11 cellular contexts compared by ENCODE assay signal in the genomic region with DNA sequence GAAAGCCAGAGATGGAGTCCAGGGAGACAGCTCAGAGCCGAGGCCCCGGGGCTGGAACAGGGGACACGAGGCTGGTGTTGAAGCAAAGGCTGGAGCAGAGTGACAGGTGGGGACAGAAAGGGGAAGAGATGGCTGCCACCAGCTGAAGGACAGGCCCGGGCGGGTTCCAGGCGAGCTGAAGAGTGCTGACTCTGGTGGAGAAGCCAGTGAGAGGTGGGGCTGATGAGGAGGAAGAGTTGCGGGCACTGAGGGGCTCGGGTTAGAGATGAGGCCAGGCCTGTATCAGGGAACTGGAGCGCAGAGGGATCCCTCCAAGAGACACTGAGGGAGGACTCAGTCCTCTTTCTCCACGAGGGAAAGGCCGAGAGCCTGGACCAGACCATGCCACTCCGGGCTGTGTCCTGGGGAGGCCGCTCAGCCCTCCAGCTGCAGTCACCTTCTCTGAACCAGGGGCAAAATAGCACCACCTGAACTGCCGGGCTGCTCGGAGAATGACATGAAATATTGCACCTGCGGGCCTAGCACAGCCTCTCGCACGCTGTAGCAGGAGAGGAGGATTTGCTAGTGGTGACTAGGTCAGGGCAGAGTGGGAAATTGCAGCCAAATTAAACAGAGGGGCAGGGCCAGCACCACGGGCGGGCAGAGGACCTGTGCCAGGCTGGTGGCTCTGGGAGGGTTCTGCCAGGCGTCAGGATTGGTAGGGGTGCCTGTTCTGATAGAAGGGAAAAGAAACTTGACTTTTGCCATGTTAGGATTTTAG.
DNase-seq lines count a peak whose midpoint lies in the region; ATAC-seq, FAIRE-seq and TF ChIP-seq lines count a peak whose summit lies in the region.
"Had no signal": no experiment of that assay in that cellular context is flagged by ENCODE, and none has a peak within 500 bp of the region (broad histone marks: within the 10 kb centered on the region; RNA-seq: fewer than 3 reads in every experiment).

No MANE protein-coding gene starts in this region.

- peaks cover 8% of the 10 kb centered on the region for H3K27me3 Mint-ChIP-seq in neural progenitor cell (ENCODE audit: insufficient read depth, low read depth)

- no peak for TF ChIP-seq EP300 in GM12878 (IDR thresholded peaks at IDR 0.05; ENCODE audit: borderline replicate concordance in 1 of 2, control insufficient read depth in 1 of 2, low read depth in 2 of 2, low read length in 2 of 2)

- TF ChIP-seq CTCF in GM12878 (IDR thresholded peaks at IDR 0.05 in 2 of 3, conservative IDR thresholded peaks at IDR 0.05 in 1 of 3; ENCODE audit: control insufficient read depth in 2 of 3, extremely low read depth in 1 of 3, insufficient read depth in 1 of 3, low read depth in 3 of 3, low read length in 3 of 3) (no peak), neural progenitor cell (IDR thresholded peaks at IDR 0.05) (no peak), testis (IDR thresholded peaks at IDR 0.05) (no peak)

- no peaks in the 10 kb centered on the region; a peak in 1 of 4 replicates for H3K36me3 ChIP-seq in GM12878 (ENCODE audit: control insufficient read depth in 2 of 2, insufficient read depth in 2 of 2, low read length in 1 of 2)
- no peaks in the 10 kb centered on the region for H3K36me3 ChIP-seq in neural progenitor cell
- no peaks in the 10 kb centered on the region for H3K36me3 ChIP-seq in testis (ENCODE audit: low read depth, missing control alignments)
- H3K36me3 ChIP-seq: gastrocnemius medialis, SJCRH30 had no signal

- 46% methylated on average over 21 of the region's 21 CpGs for WGBS in GM12878 (ENCODE audit: insufficient coverage, insufficient replicate concordance, low lambda C conversion rate, missing lambda C conversion rate)
- WGBS in testis, 2 donors, result 81 to 84% methylated on average over 19 to 21 of the region's 21 CpGs

- TF ChIP-seq POLR2A in GM12878 (IDR thresholded peaks at IDR 0.05; ENCODE audit: low read depth, low read length), result no peak
- no peak for TF ChIP-seq POLR2A in testis (IDR thresholded peaks at IDR 0.05)

- CTCF ChIA-PET in GM12878 (lab: Yijun Ruan, JAX), result interaction anchor here (0.6 to 1.6 kb wide), 10 partner anchors 13 to 111 kb away, joined by 3 to 7 read pairs (median 4); no protein-coding TSS in a partner anchor

- TSS peak; percentile 94 for BruUV-seq in GM12878 (replicated peaks; lab: Mats Ljungman, UMichigan)

- SMC1A ChIA-PET in GM12878 (lab: Charles Lee; ENCODE audit: uncharacterized antibody, unreplicated experiment), result interaction anchor here (0.7 to 17.5 kb wide), 12 partner anchors 13 to 242 kb away, joined by 3 to 431 read pairs (median 4); a partner anchor contains a TSS

- H3K4me1 ChIP-seq in GM12878 (ENCODE audit: control insufficient read depth, insufficient read depth, low read length), result peaks cover 51% of the 10 kb centered on the region
- peaks cover 68% of the 10 kb centered on the region for H3K4me1 ChIP-seq in neural progenitor cell
- H3K4me1 ChIP-seq in testis, result no peaks in the 10 kb centered on the region
- H3K4me1 ChIP-seq: SJCRH30 had no signal

- DNase-seq in NCI-H1105 treated with DMSO at 0.1 percent for 48 hours (lab: John Stamatoyannopoulos, UW) (peak; percentile 92), GM12878 (ENCODE audit: low read depth, low spot score) (no peak), neural progenitor cell (ENCODE audit: low spot score) (no peak), testis (no peak), SKM-1 treated with dmso at 0.1 percent for 144 hours (lab: John Stamatoyannopoulos, UW; ENCODE audit: unreplicated experiment) (no peak), DMS114 treated with DMSO at 0.1 percent for 48 hours (lab: John Stamatoyannopoulos, UW; ENCODE audit: unreplicated experiment) (no peak)
- DNase-seq: gastrocnemius medialis; SJCRH30; stimulated activated CD4-positive, alpha-beta T cell treated with anti-CD3 and anti-CD28 coated beads, Interleukin-1b, Interleukin-23, amount 100 ng/mL, for 48 hours had no signal

- peaks cover 75% of the 10 kb centered on the region for H3K4me1 Mint-ChIP-seq in neural progenitor cell

- peak overlapping the region; percentile 44 for H3K4me3 Mint-ChIP-seq in neural progenitor cell

- H3K36me3 Mint-ChIP-seq in neural progenitor cell, result no peaks in the 10 kb centered on the region

- H3K9ac ChIP-seq in GM12878 (ENCODE audit: control insufficient read depth, insufficient read depth, low read length) (peak overlapping the region; percentile 7), neural progenitor cell (no peak overlapping the region)

- H4K20me1 ChIP-seq in GM12878 (ENCODE audit: control insufficient read depth, insufficient read depth), result no peaks in the 10 kb centered on the region
- H4K20me1 ChIP-seq in neural progenitor cell (ENCODE audit: low read depth), result no peaks in the 10 kb centered on the region

- H3K79me2 ChIP-seq in GM12878 (ENCODE audit: control insufficient read depth, insufficient read depth, low read length) (no peaks in the 10 kb centered on the region), neural progenitor cell (ENCODE audit: low read depth) (no peaks in the 10 kb centered on the region)

- TF ChIP-seq RAD21 in GM12878 (IDR thresholded peaks at IDR 0.05; ENCODE audit: insufficient read depth, low read depth, low read length), result no peak

- H3K27ac ChIP-seq in GM12878 (ENCODE audit: control insufficient read depth, insufficient read depth) (peak overlapping the region; percentile 46), neural progenitor cell (peak overlapping the region; percentile 68), testis (no peak overlapping the region)
- H3K27ac ChIP-seq: gastrocnemius medialis, SJCRH30 had no signal

- peak overlapping the region; percentile 71 for H3K27ac Mint-ChIP-seq in neural progenitor cell

- RAD21 ChIA-PET in GM12878 (lab: Charles Lee; ENCODE audit: unreplicated experiment), result interaction anchor here (1.0 to 9.6 kb wide), 8 partner anchors 13 to 242 kb away, joined by 3 to 350 read pairs (median 6); no protein-coding TSS in a partner anchor

- H3F3A ChIP-seq in neural progenitor cell (ENCODE audit: low read depth), result peaks cover 48% of the 10 kb centered on the region

- H3K27me3 ChIP-seq in GM12878 (replicated peaks in 1 of 2; ENCODE audit: control insufficient read depth in 2 of 2, insufficient read depth in 2 of 2, low read length in 1 of 2) (no peaks in the 10 kb centered on the region), neural progenitor cell (no peaks in the 10 kb centered on the region), testis (no peaks in the 10 kb centered on the region)
- H3K27me3 ChIP-seq: gastrocnemius medialis, SJCRH30 had no signal

- H2AFZ ChIP-seq in GM12878 (ENCODE audit: control insufficient read depth, low read depth, low read length) (no peak overlapping the region; the same call in 1 of the 2 replicates), neural progenitor cell (replicated peaks) (no peak overlapping the region)

- H3K4me2 ChIP-seq in GM12878 (ENCODE audit: control insufficient read depth, insufficient read depth) (peak overlapping the region; percentile 82), neural progenitor cell (peak overlapping the region; percentile 54)

- in situ Hi-C loops in GM12878 (cut with MboI), result no loop called here

- POLR2A ChIA-PET in GM12878 (lab: Charles Lee), result interaction anchor here (0.6 to 11.0 kb wide), 8 partner anchors 12 to 316 kb away, joined by 3 to 170 read pairs (median 4); no protein-coding TSS in a partner anchor

- FAIRE-seq in GM12878 (lab: Jason Lieb, UNC), result no peak

- H3K9me3 ChIP-seq in GM12878 (replicated peaks; ENCODE audit: control insufficient read depth, insufficient read depth, low read length) (peaks cover 2% of the 10 kb centered on the region; the same call in 2 of the 3 replicates), neural progenitor cell (ENCODE audit: low read depth) (no peaks in the 10 kb centered on the region), testis (no peaks in the 10 kb centered on the region)
- H3K9me3 ChIP-seq: gastrocnemius medialis, SJCRH30 had no signal

- H3K4me3 ChIP-seq in GM12878, result no peak overlapping the region
- H3K4me3 ChIP-seq in neural progenitor cell, result no peak overlapping the region
- H3K4me3 ChIP-seq in testis, result no peak overlapping the region
- H3K4me3 ChIP-seq: gastrocnemius medialis, SJCRH30 had no signal

- ATAC-seq in GM18502 (IDR thresholded peaks at IDR 0.05; ENCODE audit: poor library complexity, unreplicated experiment) (peak; percentile 15), GM12878 (peak; percentile 27), GM19328 (IDR thresholded peaks at IDR 0.05; ENCODE audit: unreplicated experiment) (no peak)
- ATAC-seq: gastrocnemius medialis had no signal

- H3K9me3 Mint-ChIP-seq in neural progenitor cell, result no peaks in the 10 kb centered on the region

- intact Hi-C loops in GM12878 (cut with micrococcal nuclease; ENCODE audit: unreplicated experiment), result no loop called here
- intact Hi-C loops in testis (cut with DNase I; ENCODE audit: low total_unique reads), result no loop called here

TF ChIP-seq in GM12878, 131 proteins besides CTCF, POLR2A, EP300 and RAD21 (continues in another document):
- TF ChIP-seq, protein P1, sequence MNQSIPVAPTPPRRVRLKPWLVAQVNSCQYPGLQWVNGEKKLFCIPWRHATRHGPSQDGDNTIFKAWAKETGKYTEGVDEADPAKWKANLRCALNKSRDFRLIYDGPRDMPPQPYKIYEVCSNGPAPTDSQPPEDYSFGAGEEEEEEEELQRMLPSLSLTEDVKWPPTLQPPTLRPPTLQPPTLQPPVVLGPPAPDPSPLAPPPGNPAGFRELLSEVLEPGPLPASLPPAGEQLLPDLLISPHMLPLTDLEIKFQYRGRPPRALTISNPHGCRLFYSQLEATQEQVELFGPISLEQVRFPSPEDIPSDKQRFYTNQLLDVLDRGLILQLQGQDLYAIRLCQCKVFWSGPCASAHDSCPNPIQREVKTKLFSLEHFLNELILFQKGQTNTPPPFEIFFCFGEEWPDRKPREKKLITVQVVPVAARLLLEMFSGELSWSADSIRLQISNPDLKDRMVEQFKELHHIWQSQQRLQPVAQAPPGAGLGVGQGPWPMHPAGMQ (IDR thresholded peaks at IDR 0.05; ENCODE audit: borderline replicate concordance), result no peak
- TF ChIP-seq SIX5 (IDR thresholded peaks at IDR 0.05; ENCODE audit: low read depth, low read length, severe bottlenecking) (no peak), ZZZ3 (IDR thresholded peaks at IDR 0.05; ENCODE audit: control insufficient read depth, insufficient read length, low read depth) (no peak), POLR2AphosphoS5 (IDR thresholded peaks at IDR 0.05; ENCODE audit: low read length) (0 out of 2 replicates have a peak, but pooled peaks have one; percentile 46), GATAD2B (conservative IDR thresholded peaks at IDR 0.05; ENCODE audit: low read depth) (no peak), SMC3 (IDR thresholded peaks at IDR 0.05; ENCODE audit: borderline replicate concordance, low read length) (no peak), ZNF622 (IDR thresholded peaks at IDR 0.05) (no peak), HCFC1 (IDR thresholded peaks at IDR 0.05; ENCODE audit: low read length) (no peak)

Comparison
In these comparisons a context has a peak if more than half of its experiments do, and no peak if none do; other contexts are left out.
1. H3K27ac ChIP-seq: peak in GM12878 (single experiment) and neural progenitor cell (single experiment); none in testis (0 of 2).